8 cellular contexts compared by ENCODE assay signal in the genomic region with DNA sequence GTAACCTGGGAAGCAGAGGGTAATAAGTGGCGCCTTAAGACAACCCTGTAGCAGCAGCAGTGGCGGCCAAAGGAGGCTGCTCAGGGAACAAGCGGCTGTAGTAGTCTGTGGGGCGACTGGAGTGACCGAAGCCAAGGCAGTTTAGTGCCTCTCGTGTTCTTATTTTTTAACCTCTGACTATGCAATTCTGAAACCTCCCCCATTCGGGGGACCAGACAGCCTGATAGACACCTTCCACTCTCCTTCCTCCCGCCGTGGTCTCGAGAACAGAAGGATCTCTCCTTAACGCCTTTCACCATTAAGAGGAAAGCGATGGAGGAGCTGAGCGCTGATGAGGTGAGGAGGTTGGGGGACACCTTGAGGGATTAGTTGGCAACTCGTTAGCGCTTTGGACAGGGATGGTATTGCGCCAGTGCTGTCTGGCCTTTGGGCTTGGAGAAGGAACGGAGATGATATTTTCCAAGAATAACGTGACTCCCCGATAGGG. TPM values are rescaled to one million over a fixed set of nuclear protein-coding genes. Genes with fewer than 3 reads are reported as not detected.
DNase-seq lines count a peak whose midpoint lies in the region; ATAC-seq and TF ChIP-seq lines count a peak whose summit lies in the region.

No MANE protein-coding gene starts in this region.

- peaks cover 0 to 8% of the 10 kb centered on the region in 2 donors for H3K36me3 ChIP-seq in duodenal mucosa (ENCODE audit: control insufficient read depth in 1 of 2, insufficient read depth in 2 of 2, low read length in 2 of 2)
- peaks cover 0 to 7% (median 3%) of the 10 kb centered on the region in 4 donors for H3K36me3 ChIP-seq in transverse colon

- POLR2A ChIA-PET in CD4-positive, alpha-beta T cell (lab: Charles Lee), result interaction anchor here (1.3 kb wide), 3 partner anchors 83 to 123 kb away, joined by 3 to 5 read pairs (median 5); partner anchors contain the start of genes LZIC and NMNAT1
- POLR2A ChIA-PET in RWPE1 (lab: Yijun Ruan, JAX; ENCODE audit: low non-redundant PET), result no interaction called here

- peaks cover 30% of the 10 kb centered on the region for H3K4me1 Mint-ChIP-seq in CD4-positive, alpha-beta T cell (ENCODE audit: low read depth)

- H3K9ac ChIP-seq in duodenal mucosa (ENCODE audit: low read depth in 1 of 2, low read length in 2 of 2), result peak overlapping the region; percentile 93 to 94

- no peaks in the 10 kb centered on the region for H3K27me3 Mint-ChIP-seq in CD4-positive, alpha-beta T cell

- H3K9me3 Mint-ChIP-seq in CD4-positive, alpha-beta T cell, result no peaks in the 10 kb centered on the region

- peak overlapping the region; percentile 93 to 97 for H3K4me3 ChIP-seq in duodenal mucosa (ENCODE audit: low read depth in 1 of 2, low read length in 2 of 2)
- H3K4me3 ChIP-seq in transverse colon, result peak overlapping the region; percentile 50 to 98 (median 79)

- no peak for TF ChIP-seq EP300 in transverse colon (IDR thresholded peaks at IDR 0.05; ENCODE audit: low read depth)

- H3K27ac Mint-ChIP-seq in CD4-positive, alpha-beta T cell, result peak overlapping the region; percentile 99

- ATAC-seq in CD4-positive, alpha-beta T cell (ENCODE audit: poor library complexity), result peak; percentile 20
- peak; percentile 3 for ATAC-seq in GM18858 (IDR thresholded peaks at IDR 0.05; ENCODE audit: unreplicated experiment)
- peak; percentile 29 for ATAC-seq in HG03159 (IDR thresholded peaks at IDR 0.05; ENCODE audit: unreplicated experiment)

- WGBS in transverse colon (ENCODE audit: low coverage in 1 of 2), 2 donors, result 0 to 1% methylated on average over 6 to 19 of the region's 19 CpGs

- peaks cover 32% of the 10 kb centered on the region for H3K36me3 Mint-ChIP-seq in CD4-positive, alpha-beta T cell (ENCODE audit: low read depth)

- no peak for TF ChIP-seq CTCF in CD4-positive, alpha-beta T cell (IDR thresholded peaks at IDR 0.05)
- TF ChIP-seq CTCF in RWPE1 (conservative IDR thresholded peaks at IDR 0.05; ENCODE audit: low read depth), result no peak
- TF ChIP-seq CTCF in transverse colon (IDR thresholded peaks at IDR 0.05), result peak in 1 of 5 experiments; percentile 34

- H3K27ac ChIP-seq in CD4-positive, alpha-beta T cell (ENCODE audit: low read depth, low read length), result peak overlapping the region; percentile 91
- H3K27ac ChIP-seq in RWPE1 (peak overlapping the region; percentile 97), duodenal mucosa (ENCODE audit: low read depth, low read length) (peak overlapping the region; percentile 89), transverse colon (peak overlapping the region; percentile 95 to 98 (median 95))

- DNase-seq in CD4-positive, alpha-beta T cell, result peak in 1 of 10 experiments; percentile 1
- DNase-seq in RWPE1 (ENCODE audit: low spot score) (peak; percentile 36), midbrain (lab: John Stamatoyannopoulos, UW) (peak; percentile 49), transverse colon (peak; percentile 25), NCI-H2107 (lab: John Stamatoyannopoulos, UW) (no peak)

- H3K27me3 ChIP-seq in CD4-positive, alpha-beta T cell (ENCODE audit: control insufficient read depth, insufficient read depth, low read length), result no peaks in the 10 kb centered on the region
- H3K27me3 ChIP-seq in duodenal mucosa (ENCODE audit: control insufficient read depth in 1 of 2, insufficient read depth in 2 of 2, low read length in 2 of 2) (no peaks in the 10 kb centered on the region), transverse colon (no peaks in the 10 kb centered on the region)

- in situ Hi-C loops in transverse colon (cut with MboI; ENCODE audit: low pct_ligation_motif_present in 1 of 4, low pct_unique_long_range_greater_than_20kb in 1 of 4, low sequenced_read_pairs in 3 of 4), result loop anchor here in 1 of 4 donors (10.0 kb wide), 1 partner anchor 79 kb away; no protein-coding TSS in a partner anchor

- H3K4me3 Mint-ChIP-seq in CD4-positive, alpha-beta T cell, result peak overlapping the region; percentile 98

- intact Hi-C loops in CD4-positive, alpha-beta T cell (cut with DNase I, micrococcal nuclease), result loop anchor here (2.0 to 10.0 kb wide), 13 partner anchors 91 to 1774 kb away; partner anchors contain the start of genes CLCN6 (in 1 of the 2), DFFA (in 1 of the 2), ENO1 (in 1 of the 2) and GPR157 (in 1 of the 2)
- intact Hi-C loops in transverse colon (cut with DNase I; ENCODE audit: low total_unique reads), result no loop called here

- TF ChIP-seq POLR2A in transverse colon (IDR thresholded peaks at IDR 0.05), result no peak

- H3K4me1 ChIP-seq in duodenal mucosa (ENCODE audit: control insufficient read depth in 1 of 2, insufficient read depth in 2 of 2, low read length in 2 of 2), result peaks cover 8 to 14% of the 10 kb centered on the region in 2 donors
- peaks cover 4 to 31% (median 20%) of the 10 kb centered on the region in 4 donors for H3K4me1 ChIP-seq in transverse colon

- no peaks in the 10 kb centered on the region for H3K9me3 ChIP-seq in CD4-positive, alpha-beta T cell (ENCODE audit: control insufficient read depth, low read length)
- H3K9me3 ChIP-seq in duodenal mucosa (ENCODE audit: control insufficient read depth in 1 of 2, low read length in 2 of 2) (no peaks in the 10 kb centered on the region), transverse colon (no peaks in the 10 kb centered on the region)

- CTCF ChIA-PET in CD4-positive, alpha-beta T cell (lab: Charles Lee), result interaction anchor here (1.0 to 2.8 kb wide), 2 partner anchors 83 to 120 kb away, joined by 3 to 24 read pairs; no protein-coding TSS in a partner anchor
- CTCF ChIA-PET in RWPE1 (lab: Yijun Ruan, JAX), result interaction anchor here (0.5 to 1.1 kb wide), 3 partner anchors 13 to 715 kb away, joined by 3 to 4 read pairs (median 3); no protein-coding TSS in a partner anchor

RNA-seq across cellular contexts. Expression of gene UBE4B, which starts 0.6 kb away (rescaled TPM):
- total RNA-seq in CD4-positive, alpha-beta T cell, result 10 to 100 TPM; 27.9 to 28.7 TPM
- 100 to 1,000 TPM in 1 of 4 donors, 10 to 100 TPM in 3; 35.1 to 145 (median 78.7) TPM for total RNA-seq in transverse colon

RNA-seq across cellular contexts. Expression of gene RBP7, which starts 36.4 kb away (rescaled TPM):
- under 1 TPM in 1 of 2 experiments, not detected in 1; 0.70 TPM for total RNA-seq in CD4-positive, alpha-beta T cell
- total RNA-seq in transverse colon, result 1 to 10 TPM in 2 of 4 donors, not detected in 2; 2.3 to 3.3 TPM
